ENCODE assay signal across 22 cellular contexts in genomic region chr22:27065259-27065658, GRCh38.
"Had no signal": no experiment of that assay in that cellular context is flagged by ENCODE, and none has a peak within 500 bp of the region (broad histone marks: within the 10 kb centered on the region; RNA-seq: fewer than 3 reads in every experiment).

No MANE protein-coding gene starts in this region.

- H3K27ac ChIP-seq: coronary artery, esophagus muscularis mucosa, gastrocnemius medialis, parathyroid adenoma, uterus had no signal

- H3K27me3 ChIP-seq: esophagus muscularis mucosa, uterus had no signal

- DNase-seq: activated CD4-positive, alpha-beta T cell treated with anti-CD3 and anti-CD28 coated beads for 4 hours; activated CD4-positive, alpha-beta T cell treated with anti-CD3 and anti-CD28 coated beads, Interleukin-2, amount 50 U/mL, for 48 hours; activated CD4-positive, CD25-positive, alpha-beta regulatory T cell; activated CD8-positive, alpha-beta memory T cell treated with anti-CD3 and anti-CD28 coated beads, Interleukin-2, amount 50 U/mL, for 48 hours; activated naive CD4-positive, alpha-beta T cell treated with Interleukin-2 at 50 U/mL for 16 hours; activated naive CD8-positive, alpha-beta T cell treated with anti-CD3 and anti-CD28 coated beads, Interleukin-2, amount 10 ng/mL, durations not matched to agents 7 days and 5 days; activated T-cell treated with anti-CD3 and anti-CD28 coated beads, Interleukin-2, amount 50 U/mL, for 4 hours; amniotic stem cell; gastrocnemius medialis; hippocampal formation; nephron progenitor cell; nucleus accumbens; small intestine; stimulated activated CD4-positive, alpha-beta T cell treated with anti-CD3 and anti-CD28 coated beads, Interleukin-2, amount 100 ng/mL, for 24 hours; T-helper 9 cell; trophoblast cell; uterus had no signal

- H3K9me3 ChIP-seq: esophagus muscularis mucosa, gastrocnemius medialis, uterus had no signal

- ATAC-seq: activated T-cell treated with anti-CD3 and anti-CD28 coated beads, Interleukin-2, amount 50 U/mL, for 4 hours; gastrocnemius medialis; sciatic nerve; stimulated activated memory B cell treated with anti-CD40 and anti-IgM and Interleukin-4, amounts not matched to agents 10 μg/mL and 1 μg/mL and 100 μg/mL, for 72 hours had no signal

- H3K36me3 ChIP-seq: esophagus muscularis mucosa, gastrocnemius medialis, uterus had no signal

- H3K4me1 ChIP-seq: gastrocnemius medialis, parathyroid adenoma, uterus had no signal

- H3K4me3 ChIP-seq: coronary artery, esophagus muscularis mucosa, gastrocnemius medialis, uterus had no signal
